1 cellular context compared by ENCODE assay signal in the genomic region with DNA sequence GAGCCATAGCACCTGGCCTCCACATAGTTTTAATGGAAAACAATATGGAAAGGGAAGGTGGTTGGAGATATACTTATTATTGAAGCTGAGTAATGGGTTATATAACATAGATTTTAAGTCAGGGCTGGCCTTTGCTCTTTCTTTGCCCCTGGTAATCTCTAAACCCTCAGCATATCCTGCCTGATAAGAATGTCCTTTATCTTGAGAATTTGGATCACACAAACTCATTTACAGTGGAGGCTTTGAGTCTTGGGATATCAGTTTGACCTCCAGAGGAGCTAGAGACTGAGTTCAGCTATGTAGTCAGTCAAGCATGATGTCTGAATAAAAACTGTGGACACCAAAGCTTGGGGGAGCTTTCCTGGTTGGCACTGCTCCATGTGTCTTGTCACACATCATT.
TF ChIP-seq lines count a peak whose summit lies in the region.

No MANE protein-coding gene starts in this region.

TF ChIP-seq in HepG2, 621 proteins besides CTCF, POLR2A, EP300 and RAD21:
- TF ChIP-seq SMARCC2 (IDR thresholded peaks at IDR 0.05) (no peak), NFE2L1 (CRISPR knock-in tag; IDR thresholded peaks at IDR 0.05; ENCODE audit: borderline replicate concordance) (no peak), ZSCAN25 (CRISPR knock-in tag; IDR thresholded peaks at IDR 0.05) (no peak), ZBTB1 (CRISPR knock-in tag; IDR thresholded peaks at IDR 0.05; ENCODE audit: borderline replicate concordance) (no peak), SP2 (CRISPR knock-in tag; IDR thresholded peaks at IDR 0.05) (no peak), TRIM24 (CRISPR knock-in tag; IDR thresholded peaks at IDR 0.05) (no peak), RARG (CRISPR knock-in tag; IDR thresholded peaks at IDR 0.05; ENCODE audit: low read depth) (no peak)
- TF ChIP-seq, protein P1, sequence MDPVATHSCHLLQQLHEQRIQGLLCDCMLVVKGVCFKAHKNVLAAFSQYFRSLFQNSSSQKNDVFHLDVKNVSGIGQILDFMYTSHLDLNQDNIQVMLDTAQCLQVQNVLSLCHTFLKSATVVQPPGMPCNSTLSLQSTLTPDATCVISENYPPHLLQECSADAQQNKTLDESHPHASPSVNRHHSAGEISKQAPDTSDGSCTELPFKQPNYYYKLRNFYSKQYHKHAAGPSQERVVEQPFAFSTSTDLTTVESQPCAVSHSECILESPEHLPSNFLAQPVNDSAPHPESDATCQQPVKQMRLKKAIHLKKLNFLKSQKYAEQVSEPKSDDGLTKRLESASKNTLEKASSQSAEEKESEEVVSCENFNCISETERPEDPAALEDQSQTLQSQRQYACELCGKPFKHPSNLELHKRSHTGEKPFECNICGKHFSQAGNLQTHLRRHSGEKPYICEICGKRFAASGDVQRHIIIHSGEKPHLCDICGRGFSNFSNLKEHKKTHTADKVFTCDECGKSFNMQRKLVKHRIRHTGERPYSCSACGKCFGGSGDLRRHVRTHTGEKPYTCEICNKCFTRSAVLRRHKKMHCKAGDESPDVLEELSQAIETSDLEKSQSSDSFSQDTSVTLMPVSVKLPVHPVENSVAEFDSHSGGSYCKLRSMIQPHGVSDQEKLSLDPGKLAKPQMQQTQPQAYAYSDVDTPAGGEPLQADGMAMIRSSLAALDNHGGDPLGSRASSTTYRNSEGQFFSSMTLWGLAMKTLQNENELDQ (CRISPR knock-in tag; IDR thresholded peaks at IDR 0.05; ENCODE audit: borderline replicate concordance), result no peak
- TF ChIP-seq, protein P2, sequence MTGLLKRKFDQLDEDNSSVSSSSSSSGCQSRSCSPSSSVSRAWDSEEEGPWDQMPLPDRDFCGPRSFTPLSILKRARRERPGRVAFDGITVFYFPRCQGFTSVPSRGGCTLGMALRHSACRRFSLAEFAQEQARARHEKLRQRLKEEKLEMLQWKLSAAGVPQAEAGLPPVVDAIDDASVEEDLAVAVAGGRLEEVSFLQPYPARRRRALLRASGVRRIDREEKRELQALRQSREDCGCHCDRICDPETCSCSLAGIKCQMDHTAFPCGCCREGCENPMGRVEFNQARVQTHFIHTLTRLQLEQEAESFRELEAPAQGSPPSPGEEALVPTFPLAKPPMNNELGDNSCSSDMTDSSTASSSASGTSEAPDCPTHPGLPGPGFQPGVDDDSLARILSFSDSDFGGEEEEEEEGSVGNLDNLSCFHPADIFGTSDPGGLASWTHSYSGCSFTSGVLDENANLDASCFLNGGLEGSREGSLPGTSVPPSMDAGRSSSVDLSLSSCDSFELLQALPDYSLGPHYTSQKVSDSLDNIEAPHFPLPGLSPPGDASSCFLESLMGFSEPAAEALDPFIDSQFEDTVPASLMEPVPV (CRISPR knock-in tag; IDR thresholded peaks at IDR 0.05), result no peak
- TF ChIP-seq, protein P3, sequence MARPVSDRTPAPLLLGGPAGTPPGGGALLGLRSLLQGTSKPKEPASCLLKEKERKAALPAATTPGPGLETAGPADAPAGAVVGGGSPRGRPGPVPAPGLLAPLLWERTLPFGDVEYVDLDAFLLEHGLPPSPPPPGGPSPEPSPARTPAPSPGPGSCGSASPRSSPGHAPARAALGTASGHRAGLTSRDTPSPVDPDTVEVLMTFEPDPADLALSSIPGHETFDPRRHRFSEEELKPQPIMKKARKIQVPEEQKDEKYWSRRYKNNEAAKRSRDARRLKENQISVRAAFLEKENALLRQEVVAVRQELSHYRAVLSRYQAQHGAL (CRISPR knock-in tag; IDR thresholded peaks at IDR 0.05; ENCODE audit: not compliant biosample characterization), result no peak
- TF ChIP-seq, protein P4, sequence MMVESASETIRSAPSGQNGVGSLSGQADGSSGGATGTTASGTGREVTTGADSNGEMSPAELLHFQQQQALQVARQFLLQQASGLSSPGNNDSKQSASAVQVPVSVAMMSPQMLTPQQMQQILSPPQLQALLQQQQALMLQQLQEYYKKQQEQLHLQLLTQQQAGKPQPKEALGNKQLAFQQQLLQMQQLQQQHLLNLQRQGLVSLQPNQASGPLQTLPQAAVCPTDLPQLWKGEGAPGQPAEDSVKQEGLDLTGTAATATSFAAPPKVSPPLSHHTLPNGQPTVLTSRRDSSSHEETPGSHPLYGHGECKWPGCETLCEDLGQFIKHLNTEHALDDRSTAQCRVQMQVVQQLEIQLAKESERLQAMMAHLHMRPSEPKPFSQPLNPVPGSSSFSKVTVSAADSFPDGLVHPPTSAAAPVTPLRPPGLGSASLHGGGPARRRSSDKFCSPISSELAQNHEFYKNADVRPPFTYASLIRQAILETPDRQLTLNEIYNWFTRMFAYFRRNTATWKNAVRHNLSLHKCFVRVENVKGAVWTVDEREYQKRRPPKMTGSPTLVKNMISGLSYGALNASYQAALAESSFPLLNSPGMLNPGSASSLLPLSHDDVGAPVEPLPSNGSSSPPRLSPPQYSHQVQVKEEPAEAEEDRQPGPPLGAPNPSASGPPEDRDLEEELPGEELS (CRISPR knock-in tag; IDR thresholded peaks at IDR 0.05), result no peak
